In genomic region chr5:9115093-9115492, GRCh38 we compare ENCODE assay signal across 23 cellular contexts.
DNase-seq lines count a peak whose midpoint lies in the region; ATAC-seq, FAIRE-seq and TF ChIP-seq lines count a peak whose summit lies in the region.
"Had no signal": no experiment of that assay in that cellular context is flagged by ENCODE, and none has a peak within 500 bp of the region (broad histone marks: within the 10 kb centered on the region; RNA-seq: fewer than 3 reads in every experiment).

No MANE protein-coding gene starts in this region.

- no peaks in the 10 kb centered on the region for H3K4me1 Mint-ChIP-seq in endothelial cell (ENCODE audit: unreplicated experiment)
- H3K4me1 Mint-ChIP-seq in neural crest cell = peaks cover 12% of the 10 kb centered on the region
- no peaks in the 10 kb centered on the region for H3K4me1 Mint-ChIP-seq in stimulated activated effector memory CD8-positive, alpha-beta T cell treated with anti-CD3 and anti-CD28 coated beads, Interleukin-12 subunit alpha, Interleukin-12 subunit beta, amount 100 ng/mL, for 72 hours
- H3K4me1 Mint-ChIP-seq: GM23338, IgD-negative memory B cell had no signal

- intact Hi-C loops in head of caudate nucleus (cut with DNase I) = no loop called here

- H3K4me3 Mint-ChIP-seq in endothelial cell (ENCODE audit: unreplicated experiment) (peak overlapping the region; percentile 45), neural crest cell (no peak overlapping the region)
- H3K4me3 Mint-ChIP-seq in stimulated activated effector memory CD8-positive, alpha-beta T cell treated with anti-CD3 and anti-CD28 coated beads, Interleukin-12 subunit alpha, Interleukin-12 subunit beta, amount 100 ng/mL, for 72 hours = no peak overlapping the region
- H3K4me3 Mint-ChIP-seq: CD8-positive, alpha-beta T cell; GM23338; HFFc6; IgD-negative memory B cell had no signal

- no peaks in the 10 kb centered on the region for H3K79me2 ChIP-seq in DND-41 (ENCODE audit: insufficient read depth, low read length)
- H3K79me2 ChIP-seq in keratinocyte (ENCODE audit: control insufficient read depth, insufficient read depth, low read length) = no peaks in the 10 kb centered on the region

- H4K20me1 ChIP-seq in DND-41 (ENCODE audit: insufficient read depth, low read length) (no peaks in the 10 kb centered on the region), keratinocyte (ENCODE audit: control insufficient read depth, extremely low read depth, insufficient read depth, low read length) (no peaks in the 10 kb centered on the region)
- H4K20me1 ChIP-seq: BLaER1 had no signal

- H2AFZ ChIP-seq in DND-41 (ENCODE audit: low read depth, low read length) (peak overlapping the region; percentile 66), keratinocyte (ENCODE audit: control insufficient read depth, low read length) (no peak overlapping the region)
- H2AFZ ChIP-seq: GM23338 had no signal

- in situ Hi-C loops in KBM-7 (cut with MboI; ENCODE audit: low pct_unique_long_range_greater_than_20kb, low sequenced_read_pairs) = no loop called here
- in situ Hi-C loops in HAP-1 (cut with MboI; ENCODE audit: low sequenced_read_pairs) = no loop called here

- peaks cover 14% of the 10 kb centered on the region for H3K9me3 ChIP-seq in DND-41 (ENCODE audit: insufficient read depth, low read length, severe bottlenecking)
- H3K9me3 ChIP-seq in keratinocyte (ENCODE audit: control insufficient read depth, low read depth, low read length) = no peaks in the 10 kb centered on the region
- no peaks in the 10 kb centered on the region for H3K9me3 ChIP-seq in HAP-1

- no peaks in the 10 kb centered on the region for H3K27me3 ChIP-seq in DND-41 (ENCODE audit: insufficient read depth, low read length, poor library complexity)
- H3K27me3 ChIP-seq in keratinocyte (ENCODE audit: control insufficient read depth, extremely low read depth, insufficient read depth, low read length) = no peaks in the 10 kb centered on the region
- no peaks in the 10 kb centered on the region for H3K27me3 ChIP-seq in HAP-1 (ENCODE audit: low read depth)
- H3K27me3 ChIP-seq: BLaER1 had no signal

- H3K36me3 ChIP-seq in DND-41 (ENCODE audit: insufficient read depth, low read length) = no peaks in the 10 kb centered on the region
- H3K36me3 ChIP-seq in keratinocyte (ENCODE audit: control insufficient read depth in 2 of 2, extremely low read depth in 1 of 2, insufficient read depth in 2 of 2, low read length in 2 of 2) = no peaks in the 10 kb centered on the region
- no peaks in the 10 kb centered on the region for H3K36me3 ChIP-seq in HAP-1 (replicated peaks)
- H3K36me3 ChIP-seq: BLaER1 had no signal

- H3K27ac ChIP-seq in DND-41 (ENCODE audit: low read length) = peak overlapping the region; percentile 53
- H3K27ac ChIP-seq in keratinocyte (ENCODE audit: control insufficient read depth, insufficient read depth, low read length) = no peak overlapping the region
- H3K27ac ChIP-seq: BLaER1 had no signal

- DNase-seq in DND-41 (no peak), endothelial cell (ENCODE audit: low spot score) (no peak), keratinocyte (ENCODE audit: low read depth, low spot score) (no peak), neural crest cell (ENCODE audit: low read depth, low spot score) (no peak), KBM-7 (no peak), HAP-1 (ENCODE audit: low spot score in 2 of 2) (no peak), head of caudate nucleus (no peak)
- DNase-seq in stimulated activated effector memory CD8-positive, alpha-beta T cell treated with anti-CD3 and anti-CD28 coated beads, Interleukin-12 subunit alpha, Interleukin-12 subunit beta, amount 100 ng/mL, for 72 hours (ENCODE audit: low spot score in 2 of 2) = no peak
- DNase-seq: 8988T; Calu3; CD8-positive, alpha-beta T cell; DMS79 treated with DMSO at 0.1 percent for 48 hours; HFFc6 had no signal

- H3K4me3 ChIP-seq in DND-41 (ENCODE audit: low read depth in 1 of 2, low read length in 2 of 2) (no peak overlapping the region; a peak in 1 of 4 replicates), keratinocyte (ENCODE audit: control insufficient read depth in 2 of 3, extremely low read depth in 1 of 3, insufficient read depth in 2 of 3, low read depth in 1 of 3, low read length in 3 of 3) (no peak overlapping the region), HAP-1 (no peak overlapping the region)
- H3K4me3 ChIP-seq: BLaER1, GM23338 had no signal

- ATAC-seq in DND-41 (ENCODE audit: insufficient read depth, low read depth) = peak; percentile 49; the same call in 2 of the 3 replicates
- no peak for ATAC-seq in stimulated activated effector memory CD8-positive, alpha-beta T cell treated with anti-CD3 and anti-CD28 coated beads, Interleukin-12 subunit alpha, Interleukin-12 subunit beta, amount 100 ng/mL, for 72 hours
- ATAC-seq: CD8-positive, alpha-beta T cell; GM23338; HCT116; HepG2 had no signal

- H3K4me2 ChIP-seq in DND-41 (ENCODE audit: insufficient read depth, low read length) (no peak overlapping the region), keratinocyte (ENCODE audit: control insufficient read depth, extremely low read depth, insufficient read depth, low read depth, low read length) (no peak overlapping the region)
- H3K4me2 ChIP-seq: BLaER1, GM23338 had no signal

- no peaks in the 10 kb centered on the region for H3K9me3 Mint-ChIP-seq in endothelial cell (ENCODE audit: unreplicated experiment)
- H3K9me3 Mint-ChIP-seq in neural crest cell = peaks cover 4% of the 10 kb centered on the region
- peaks cover 6% of the 10 kb centered on the region for H3K9me3 Mint-ChIP-seq in stimulated activated effector memory CD8-positive, alpha-beta T cell treated with anti-CD3 and anti-CD28 coated beads, Interleukin-12 subunit alpha, Interleukin-12 subunit beta, amount 100 ng/mL, for 72 hours
- H3K9me3 Mint-ChIP-seq: HFFc6 had no signal

- no peak overlapping the region for H3K9ac ChIP-seq in DND-41 (ENCODE audit: low read depth, low read length)
- no peak overlapping the region for H3K9ac ChIP-seq in keratinocyte (ENCODE audit: control insufficient read depth, extremely low read depth, insufficient read depth, low read length)
- H3K9ac ChIP-seq: BLaER1 had no signal

- dilution Hi-C loops in keratinocyte (cut with MboI; ENCODE audit: extremely low pct_ligation_motif_present, low sequenced_read_pairs) = no loop called here

- H3K27ac Mint-ChIP-seq in endothelial cell (ENCODE audit: unreplicated experiment) (no peak overlapping the region), neural crest cell (ENCODE audit: unreplicated experiment) (peak overlapping the region; percentile 15)
- H3K27ac Mint-ChIP-seq in stimulated activated effector memory CD8-positive, alpha-beta T cell treated with anti-CD3 and anti-CD28 coated beads, Interleukin-12 subunit alpha, Interleukin-12 subunit beta, amount 100 ng/mL, for 72 hours = no peak overlapping the region
- H3K27ac Mint-ChIP-seq: CD8-positive, alpha-beta T cell; GM23338; HFFc6; IgD-negative memory B cell had no signal

- peaks cover 14% of the 10 kb centered on the region for H3K4me1 ChIP-seq in DND-41 (ENCODE audit: insufficient read depth, low read length)
- H3K4me1 ChIP-seq in keratinocyte (ENCODE audit: control insufficient read depth, extremely low read depth, insufficient read depth, low read length) = peaks cover 10% of the 10 kb centered on the region
- H3K4me1 ChIP-seq in HAP-1 = no peaks in the 10 kb centered on the region
- H3K4me1 ChIP-seq: BLaER1 had no signal

- H3K36me3 Mint-ChIP-seq in endothelial cell (ENCODE audit: low read depth, unreplicated experiment) = peaks cover 13% of the 10 kb centered on the region
- H3K36me3 Mint-ChIP-seq in neural crest cell (ENCODE audit: low read depth) = peaks cover 37% of the 10 kb centered on the region
- H3K36me3 Mint-ChIP-seq in stimulated activated effector memory CD8-positive, alpha-beta T cell treated with anti-CD3 and anti-CD28 coated beads, Interleukin-12 subunit alpha, Interleukin-12 subunit beta, amount 100 ng/mL, for 72 hours = no peaks in the 10 kb centered on the region
- H3K36me3 Mint-ChIP-seq: CD8-positive, alpha-beta T cell had no signal

- no peaks in the 10 kb centered on the region for H3K9me1 ChIP-seq in keratinocyte (ENCODE audit: control insufficient read depth, extremely low read depth, insufficient read depth, low read length)

- peaks cover 3% of the 10 kb centered on the region for H3K27me3 Mint-ChIP-seq in endothelial cell (ENCODE audit: unreplicated experiment)
- H3K27me3 Mint-ChIP-seq in neural crest cell (ENCODE audit: low read depth) = no peaks in the 10 kb centered on the region
- H3K27me3 Mint-ChIP-seq: IgD-negative memory B cell had no signal

- no peak for TF ChIP-seq CTCF in DND-41 (IDR thresholded peaks at IDR 0.05; ENCODE audit: borderline replicate concordance, extremely low read depth, low read length, poor library complexity, severe bottlenecking)
- no peak for TF ChIP-seq CTCF in endothelial cell (IDR thresholded peaks at IDR 0.05; ENCODE audit: unreplicated experiment)
- TF ChIP-seq CTCF in keratinocyte (optimal IDR thresholded peaks at IDR 0.05 in 1 of 3, IDR thresholded peaks at IDR 0.05 in 1 of 3, conservative IDR thresholded peaks at IDR 0.05 in 1 of 3; ENCODE audit: extremely low read depth in 1 of 3, insufficient read depth in 2 of 3, low read length in 3 of 3) = no peak
- TF ChIP-seq CTCF in neural crest cell (conservative IDR thresholded peaks at IDR 0.05) = no peak

- FAIRE-seq in keratinocyte (lab: Jason Lieb, UNC) = peak; percentile 9
- FAIRE-seq: G401.6, GM12891, GM19239, H54, HepG2, HTR-8/SVneo had no signal
